In the genomic region with DNA sequence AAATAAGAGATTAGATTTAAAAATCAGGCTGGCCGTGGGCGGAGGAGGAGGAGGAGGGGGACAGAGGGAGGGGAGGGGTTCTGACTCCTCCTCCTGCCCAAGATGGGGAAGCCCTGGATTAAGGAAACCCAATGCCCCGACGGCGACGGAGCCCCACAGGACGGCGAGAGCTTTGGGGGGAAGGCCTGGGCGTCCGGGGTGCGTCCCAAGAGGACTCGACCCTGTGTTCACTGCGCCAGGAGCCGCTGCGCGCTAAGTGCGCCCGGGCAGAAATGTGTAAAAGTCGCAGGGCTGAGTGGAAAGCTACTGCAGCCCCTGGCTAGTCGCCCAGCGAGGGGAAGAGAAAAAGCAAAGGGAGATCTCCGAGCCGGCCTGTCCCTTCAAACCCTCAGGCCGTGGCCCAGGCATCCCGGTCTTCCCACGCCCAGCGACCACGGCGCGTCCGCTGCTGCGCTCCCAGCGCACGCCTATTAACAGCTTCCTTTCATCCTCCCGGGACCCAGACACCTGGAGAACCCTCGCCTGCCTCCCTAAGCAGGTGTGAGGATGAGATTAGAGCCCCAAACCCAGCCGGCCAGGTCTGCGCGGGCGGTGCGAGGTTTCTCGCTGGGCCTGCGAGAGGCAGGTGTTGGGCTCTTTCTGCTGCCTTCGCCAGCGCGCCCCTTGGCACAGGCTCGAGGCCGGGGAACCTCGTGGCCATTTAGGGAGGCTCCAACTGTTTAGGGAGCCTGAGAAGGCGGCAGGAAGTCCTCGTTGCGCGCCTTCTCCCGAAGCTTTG, we compare ENCODE assay signal across 7 cellular contexts. TPM values are rescaled to one million over a fixed set of nuclear protein-coding genes. Genes with fewer than 3 reads are reported as not detected.
DNase-seq lines count a peak whose midpoint lies in the region; ATAC-seq and TF ChIP-seq lines count a peak whose summit lies in the region.

No MANE protein-coding gene starts in this region.

- H3F3A ChIP-seq in GM23338 (replicated peaks; ENCODE audit: low read depth): no peaks in the 10 kb centered on the region

- H3K4me1 ChIP-seq in GM23338 (ENCODE audit: insufficient read depth): no peaks in the 10 kb centered on the region
- peaks cover 3% of the 10 kb centered on the region for H3K4me1 ChIP-seq in endocrine pancreas (ENCODE audit: control insufficient read depth, insufficient read depth, low read length)
- H3K4me1 ChIP-seq in thoracic aorta (ENCODE audit: control insufficient read depth in 1 of 2, low read depth in 2 of 2): peaks cover 3 to 11% of the 10 kb centered on the region in 2 donors

- H3K27me3 ChIP-seq in GM23338 (ENCODE audit: insufficient read depth) (peaks cover 62% of the 10 kb centered on the region), endocrine pancreas (ENCODE audit: control insufficient read depth, insufficient read depth, low read length) (no peaks in the 10 kb centered on the region), thoracic aorta (replicated peaks; ENCODE audit: insufficient read depth) (no peaks in the 10 kb centered on the region)

- peaks cover 7% of the 10 kb centered on the region for H4K20me1 ChIP-seq in GM23338 (replicated peaks; ENCODE audit: insufficient read depth)

- no peaks in the 10 kb centered on the region for H3K9me3 Mint-ChIP-seq in GM23338

- H3K79me2 ChIP-seq in GM23338 (replicated peaks; ENCODE audit: insufficient read depth): peaks cover 20% of the 10 kb centered on the region

- H3K4me1 Mint-ChIP-seq in GM23338: peaks cover 3% of the 10 kb centered on the region

- peak; percentile 70 for DNase-seq in GM23338 (ENCODE audit: low spot score)
- DNase-seq in activated CD4-positive, alpha-beta T cell treated with anti-CD3 and anti-CD28 coated beads, Interleukin-2, amount 50 U/mL, for 1 hour: peak; percentile 6
- peak; percentile 17 for DNase-seq in medulla oblongata (ENCODE audit: extremely low spot score)
- DNase-seq in thoracic aorta (ENCODE audit: low spot score): peak; percentile 3
- no peak for DNase-seq in AG08396 (ENCODE audit: low spot score)

- H3K27ac Mint-ChIP-seq in GM23338: no peak overlapping the region

- H3K9me2 ChIP-seq in GM23338 (ENCODE audit: insufficient read depth): no peaks in the 10 kb centered on the region

- TF ChIP-seq CTCF in GM23338 (conservative IDR thresholded peaks at IDR 0.05; ENCODE audit: low read depth in 2 of 2): no peak
- TF ChIP-seq CTCF in thoracic aorta (IDR thresholded peaks at IDR 0.05): no peak

- peak overlapping the region; percentile 84 for H3K4me2 ChIP-seq in GM23338

- H2AFZ ChIP-seq in GM23338: peak overlapping the region; percentile 93

- H3K9ac ChIP-seq in endocrine pancreas (ENCODE audit: control insufficient read depth, insufficient read depth, low read length): peak overlapping the region; percentile 77

- H3K4me3 ChIP-seq in GM23338 (peak overlapping the region; percentile 67), endocrine pancreas (ENCODE audit: control insufficient read depth, insufficient read depth, low read length) (no peak overlapping the region), thoracic aorta (peak overlapping the region; percentile 88)

- H3K9me3 ChIP-seq in endocrine pancreas (ENCODE audit: control insufficient read depth, low read length) (no peaks in the 10 kb centered on the region), thoracic aorta (no peaks in the 10 kb centered on the region)

- H3K27ac ChIP-seq in GM23338 (ENCODE audit: low read depth): no peak overlapping the region
- H3K27ac ChIP-seq in thoracic aorta: peak overlapping the region; percentile 78 to 88

- no peaks in the 10 kb centered on the region for H3K36me3 ChIP-seq in GM23338 (ENCODE audit: insufficient read depth)
- H3K36me3 ChIP-seq in endocrine pancreas (ENCODE audit: control insufficient read depth, insufficient read depth, low read length): no peaks in the 10 kb centered on the region
- no peaks in the 10 kb centered on the region for H3K36me3 ChIP-seq in thoracic aorta

- peaks cover 29% of the 10 kb centered on the region for H3K27me3 Mint-ChIP-seq in GM23338 (ENCODE audit: insufficient read depth, low read depth, poor library complexity)

- H3K36me3 Mint-ChIP-seq in GM23338 (ENCODE audit: low read depth): no peaks in the 10 kb centered on the region

- ATAC-seq in GM23338 (peak; percentile 51), thoracic aorta (ENCODE audit: insufficient number of reproducible peaks, low FRiP score, low read depth) (no peak), HG03175 (IDR thresholded peaks at IDR 0.05; ENCODE audit: unreplicated experiment) (no peak)

- H3K4me3 Mint-ChIP-seq in GM23338: peak overlapping the region; percentile 82

TF ChIP-seq in GM23338, 12 proteins besides CTCF, POLR2A, EP300 and RAD21 (continues in another document):
- TF ChIP-seq ZNF114 (CRISPR knock-in tag; IDR thresholded peaks at IDR 0.05): no peak
- TF ChIP-seq JUNB (IDR thresholded peaks at IDR 0.05; ENCODE audit: unreplicated experiment): no peak
- TF ChIP-seq POLR2AphosphoS5 (IDR thresholded peaks at IDR 0.05; ENCODE audit: low read depth): no peak
- no peak for TF ChIP-seq EZH2 (IDR thresholded peaks at IDR 0.05; ENCODE audit: low read depth, unreplicated experiment)
- TF ChIP-seq NANOG (IDR thresholded peaks at IDR 0.05; ENCODE audit: borderline replicate concordance): no peak
- TF ChIP-seq ZNF331 (CRISPR knock-in tag; IDR thresholded peaks at IDR 0.05; ENCODE audit: low read depth): no peak
- TF ChIP-seq, protein P1, sequence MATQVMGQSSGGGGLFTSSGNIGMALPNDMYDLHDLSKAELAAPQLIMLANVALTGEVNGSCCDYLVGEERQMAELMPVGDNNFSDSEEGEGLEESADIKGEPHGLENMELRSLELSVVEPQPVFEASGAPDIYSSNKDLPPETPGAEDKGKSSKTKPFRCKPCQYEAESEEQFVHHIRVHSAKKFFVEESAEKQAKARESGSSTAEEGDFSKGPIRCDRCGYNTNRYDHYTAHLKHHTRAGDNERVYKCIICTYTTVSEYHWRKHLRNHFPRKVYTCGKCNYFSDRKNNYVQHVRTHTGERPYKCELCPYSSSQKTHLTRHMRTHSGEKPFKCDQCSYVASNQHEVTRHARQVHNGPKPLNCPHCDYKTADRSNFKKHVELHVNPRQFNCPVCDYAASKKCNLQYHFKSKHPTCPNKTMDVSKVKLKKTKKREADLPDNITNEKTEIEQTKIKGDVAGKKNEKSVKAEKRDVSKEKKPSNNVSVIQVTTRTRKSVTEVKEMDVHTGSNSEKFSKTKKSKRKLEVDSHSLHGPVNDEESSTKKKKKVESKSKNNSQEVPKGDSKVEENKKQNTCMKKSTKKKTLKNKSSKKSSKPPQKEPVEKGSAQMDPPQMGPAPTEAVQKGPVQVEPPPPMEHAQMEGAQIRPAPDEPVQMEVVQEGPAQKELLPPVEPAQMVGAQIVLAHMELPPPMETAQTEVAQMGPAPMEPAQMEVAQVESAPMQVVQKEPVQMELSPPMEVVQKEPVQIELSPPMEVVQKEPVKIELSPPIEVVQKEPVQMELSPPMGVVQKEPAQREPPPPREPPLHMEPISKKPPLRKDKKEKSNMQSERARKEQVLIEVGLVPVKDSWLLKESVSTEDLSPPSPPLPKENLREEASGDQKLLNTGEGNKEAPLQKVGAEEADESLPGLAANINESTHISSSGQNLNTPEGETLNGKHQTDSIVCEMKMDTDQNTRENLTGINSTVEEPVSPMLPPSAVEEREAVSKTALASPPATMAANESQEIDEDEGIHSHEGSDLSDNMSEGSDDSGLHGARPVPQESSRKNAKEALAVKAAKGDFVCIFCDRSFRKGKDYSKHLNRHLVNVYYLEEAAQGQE (IDR thresholded peaks at IDR 0.05; ENCODE audit: unreplicated experiment): no peak
- TF ChIP-seq STAT1 (IDR thresholded peaks at IDR 0.05; ENCODE audit: unreplicated experiment): no peak
- no peak for TF ChIP-seq CREB1 (CRISPR knock-in tag; IDR thresholded peaks at IDR 0.05; ENCODE audit: low read depth)

RNA-seq across cellular contexts. Expression of a gene that starts 1.4 kb away (rescaled TPM):
- total RNA-seq in GM23338 (2014; rRNA removed; shearing (Covaris generic)): 10.3 and 12.2 TPM in 2 replicates
- polyA plus RNA-seq in GM23338 (2016; fragmentation: Nextera tagmentation; extraction: Ambion mirVana): 3.2 and 3.3 TPM in 2 replicates
- total RNA-seq in thoracic aorta: 10 to 100 TPM; 24.0 to 64.5 TPM
